In the genomic region with DNA sequence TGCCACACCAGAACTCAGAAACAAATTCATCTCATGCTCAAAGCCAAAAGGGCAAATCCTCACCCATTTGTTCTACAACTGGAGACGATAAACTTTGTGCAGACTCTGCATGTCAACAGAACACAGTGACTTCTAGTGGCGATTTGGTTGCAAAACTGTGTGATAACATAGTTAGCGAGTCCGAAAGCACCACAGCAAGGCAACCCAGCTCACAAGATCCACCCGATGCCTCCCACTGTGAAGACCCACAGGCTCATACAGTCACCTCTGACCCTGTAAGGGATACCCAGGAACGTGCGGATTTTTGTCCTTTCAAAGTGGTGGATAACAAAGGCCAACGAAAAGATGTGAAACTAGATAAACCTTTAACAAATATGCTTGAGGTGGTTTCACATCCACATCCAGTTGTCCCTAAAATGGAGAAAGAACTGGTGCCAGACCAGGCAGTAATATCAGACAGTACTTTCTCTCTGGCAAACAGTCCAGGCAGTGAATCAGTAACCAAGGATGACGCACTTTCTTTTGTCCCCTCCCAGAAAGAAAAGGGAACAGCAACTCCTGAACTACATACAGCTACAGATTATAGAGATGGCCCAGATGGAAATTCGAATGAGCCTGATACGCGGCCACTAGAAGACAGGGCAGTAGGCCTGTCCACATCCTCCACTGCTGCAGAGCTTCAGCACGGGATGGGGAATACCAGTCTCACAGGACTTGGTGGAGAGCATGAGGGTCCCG, we compare ENCODE assay signal across 8 cellular contexts.
DNase-seq lines count a peak whose midpoint lies in the region; ATAC-seq and TF ChIP-seq lines count a peak whose summit lies in the region.

No MANE protein-coding gene starts in this region.

- H3K9me3 ChIP-seq in BE2C: no peaks in the 10 kb centered on the region

- TF ChIP-seq CTCF in BE2C (IDR thresholded peaks at IDR 0.05; ENCODE audit: low read depth, low read length): peak; percentile 23
- no peak for TF ChIP-seq CTCF in endothelial cell (IDR thresholded peaks at IDR 0.05; ENCODE audit: unreplicated experiment)

- H3K9me3 Mint-ChIP-seq in endothelial cell (ENCODE audit: unreplicated experiment): no peaks in the 10 kb centered on the region
- H3K9me3 Mint-ChIP-seq in natural killer cell treated with Interleukin-12 subunit alpha and Interleukin-12 subunit beta and Interleukin-15 and Interleukin-18, amount 100 ng/mL, for 72 hours: no peaks in the 10 kb centered on the region

- DNase-seq in BE2C (no peak), NAMALWA (ENCODE audit: low spot score) (peak; percentile 17), endothelial cell (ENCODE audit: low spot score) (no peak), islet precursor cell (no peak), NCI-H510A (lab: John Stamatoyannopoulos, UW) (no peak), HuH-7.5 (ENCODE audit: low spot score) (no peak)
- no peak for DNase-seq in natural killer cell treated with Interleukin-12 subunit alpha and Interleukin-12 subunit beta and Interleukin-15 and Interleukin-18, amount 100 ng/mL, for 72 hours (ENCODE audit: low spot score)

- H3K4me1 ChIP-seq in BE2C: peaks cover 15% of the 10 kb centered on the region

- peaks cover 61% of the 10 kb centered on the region for H3K4me1 Mint-ChIP-seq in endothelial cell (ENCODE audit: unreplicated experiment)
- peaks cover 59 to 63% of the 10 kb centered on the region in 2 donors for H3K4me1 Mint-ChIP-seq in natural killer cell treated with Interleukin-12 subunit alpha and Interleukin-12 subunit beta and Interleukin-15 and Interleukin-18, amount 100 ng/mL, for 72 hours (ENCODE audit: low read depth in 2 of 2)

- no peak overlapping the region for H3K4me3 ChIP-seq in BE2C (ENCODE audit: low read depth, low read length)

- H3K27me3 ChIP-seq in BE2C: no peaks in the 10 kb centered on the region

- H3K27ac Mint-ChIP-seq in endothelial cell (ENCODE audit: unreplicated experiment): peak overlapping the region; percentile 95
- peak overlapping the region; percentile 94 to 95 for H3K27ac Mint-ChIP-seq in natural killer cell treated with Interleukin-12 subunit alpha and Interleukin-12 subunit beta and Interleukin-15 and Interleukin-18, amount 100 ng/mL, for 72 hours

- peaks cover 29% of the 10 kb centered on the region for H3K36me3 Mint-ChIP-seq in endothelial cell (ENCODE audit: low read depth, unreplicated experiment)
- H3K36me3 Mint-ChIP-seq in natural killer cell treated with Interleukin-12 subunit alpha and Interleukin-12 subunit beta and Interleukin-15 and Interleukin-18, amount 100 ng/mL, for 72 hours: no peaks in the 10 kb centered on the region

- H3K4me3 Mint-ChIP-seq in endothelial cell (ENCODE audit: unreplicated experiment): peak overlapping the region; percentile 53
- peak overlapping the region; percentile 89 for H3K4me3 Mint-ChIP-seq in natural killer cell treated with Interleukin-12 subunit alpha and Interleukin-12 subunit beta and Interleukin-15 and Interleukin-18, amount 100 ng/mL, for 72 hours

- ATAC-seq in natural killer cell treated with Interleukin-12 subunit alpha and Interleukin-12 subunit beta and Interleukin-15 and Interleukin-18, amount 100 ng/mL, for 72 hours: no peak
- no peak for ATAC-seq in GM21619 (IDR thresholded peaks at IDR 0.05; ENCODE audit: unreplicated experiment)

- H3K36me3 ChIP-seq in BE2C: peaks cover 9% of the 10 kb centered on the region

- peaks cover 3% of the 10 kb centered on the region for H3K27me3 Mint-ChIP-seq in endothelial cell (ENCODE audit: unreplicated experiment)
- H3K27me3 Mint-ChIP-seq in natural killer cell treated with Interleukin-12 subunit alpha and Interleukin-12 subunit beta and Interleukin-15 and Interleukin-18, amount 100 ng/mL, for 72 hours: no peaks in the 10 kb centered on the region
